19 cellular contexts compared by ENCODE assay signal in genomic region chr2:84716564-84716963, GRCh38.
DNase-seq lines count a peak whose midpoint lies in the region; ATAC-seq and TF ChIP-seq lines count a peak whose summit lies in the region.
"Had no signal": no experiment of that assay in that cellular context is flagged by ENCODE, and none has a peak within 500 bp of the region (broad histone marks: within the 10 kb centered on the region; RNA-seq: fewer than 3 reads in every experiment).

No MANE protein-coding gene starts in this region.

- intact Hi-C loops in Right ventricle myocardium inferior (cut with DNase I) = no loop called here
- intact Hi-C loops in left cardiac atrium (cut with DNase I) = no loop called here
- intact Hi-C loops in naive thymus-derived CD4-positive, alpha-beta T cell (cut with micrococcal nuclease) = loop anchor here in 1 of 2 donors (2.0 kb wide), 1 partner anchor 16 kb away; no protein-coding TSS in a partner anchor

- no peak overlapping the region for H3K56ac ChIP-seq in H9 (ENCODE audit: insufficient read length, low read depth, low read length)

- H3K23me2 ChIP-seq in H9 (ENCODE audit: insufficient read length, low read depth, low read length, poor library complexity, severe bottlenecking) = no peaks in the 10 kb centered on the region

- H2BK12ac ChIP-seq in H9 (ENCODE audit: insufficient read length, low read depth, low read length) = no peak overlapping the region

- no peaks in the 10 kb centered on the region for H3K9me3 ChIP-seq in H9 (ENCODE audit: control insufficient read depth, low read depth, low read length)
- no peaks in the 10 kb centered on the region for H3K9me3 ChIP-seq in T-helper 17 cell (ENCODE audit: control insufficient read depth, low read length, poor library complexity, severe bottlenecking)
- no peaks in the 10 kb centered on the region for H3K9me3 ChIP-seq in naive thymus-derived CD4-positive, alpha-beta T cell (ENCODE audit: control insufficient read depth in 2 of 3, low read length in 3 of 3)
- H3K9me3 ChIP-seq: HAP-1 had no signal

- H4K91ac ChIP-seq in H9 (ENCODE audit: insufficient read length, low read depth, low read length) = no peak overlapping the region

- no peak overlapping the region for H3K27ac ChIP-seq in H9 (ENCODE audit: insufficient read length, low read depth, low read length)
- H3K27ac ChIP-seq in naive thymus-derived CD4-positive, alpha-beta T cell (ENCODE audit: low read depth, low read length) = peak overlapping the region; percentile 58
- H3K27ac ChIP-seq: BLaER1 treated with 17β-estradiol and CSF1 and Interleukin-3, amounts not matched to agents 10 nM and 100 nM; SK-N-MC had no signal

- H2BK5ac ChIP-seq in H9 (ENCODE audit: insufficient read length, low read length) = no peak overlapping the region

- H4K5ac ChIP-seq in H9 (ENCODE audit: insufficient read length, low read depth, low read length) = no peak overlapping the region

- H2AFZ ChIP-seq in H9 (ENCODE audit: low read length) = no peak overlapping the region

- no peak overlapping the region for H3K14ac ChIP-seq in H9 (ENCODE audit: insufficient read depth, low read length)

- no peak overlapping the region for H2BK15ac ChIP-seq in H9 (ENCODE audit: low read depth, low read length)

- no peaks in the 10 kb centered on the region for H3K79me2 ChIP-seq in H9 (ENCODE audit: insufficient read depth, low read length)

- H3K27ac Mint-ChIP-seq in H9 (peak overlapping the region in 1 of 3 experiments; percentile 36; a peak in 2 of 7 replicates), T-helper 17 cell (peak overlapping the region; percentile 8)
- peak overlapping the region in 8 of 9 donors; percentile 82 to 98 (median 88) for H3K27ac Mint-ChIP-seq in naive thymus-derived CD4-positive, alpha-beta T cell

- H2AK5ac ChIP-seq in H9 (ENCODE audit: insufficient read length, low read length) = no peak overlapping the region

- DNase-seq in Right ventricle myocardium inferior (ENCODE audit: missing footprints) (no peak), left cardiac atrium (no peak), H9 (no peak), T-helper 17 cell (no peak), activated gamma-delta T cell treated with Interleukin-2 at 50 U/mL for 16 hours (no peak), T-helper 1 cell (no peak)
- DNase-seq in naive thymus-derived CD4-positive, alpha-beta T cell = no peak
- DNase-seq: DMS79 treated with DMSO at 0.1 percent for 48 hours; MM.1S; NCI-H1092; NCI-H1436 treated with DMSO at 0.1 percent for 48 hours; NCI-H2029 treated with DMSO at 0.1 percent for 48 hours; NCI-H2171; NCI-H69; NK-92 treated with Interleukin-12 subunit alpha and Interleukin-12 subunit beta, amount 100 ng/mL, for 24 hours; SHP77 had no signal

- no peaks in the 10 kb centered on the region for H3K36me3 ChIP-seq in naive thymus-derived CD4-positive, alpha-beta T cell (ENCODE audit: control insufficient read depth in 2 of 3, insufficient read depth in 3 of 3, low read length in 3 of 3)
- H3K36me3 ChIP-seq: BLaER1 treated with 17β-estradiol and CSF1 and Interleukin-3, amounts not matched to agents 10 nM and 100 nM; HAP-1 had no signal

- no peak overlapping the region for H2BK20ac ChIP-seq in H9 (ENCODE audit: low read depth, low read length, poor library complexity, severe bottlenecking)

- no peaks in the 10 kb centered on the region for H4K20me1 ChIP-seq in H9 (ENCODE audit: control insufficient read depth, insufficient read depth, insufficient read length)
- H4K20me1 ChIP-seq: BLaER1 treated with 17β-estradiol and CSF1 and Interleukin-3, amounts not matched to agents 10 nM and 100 nM had no signal

- CTCF ChIA-PET in naive thymus-derived CD4-positive, alpha-beta T cell (lab: Charles Lee) = interaction anchor here (0.8 to 1.6 kb wide), 4 partner anchors 25 to 210 kb away, joined by 3 read pairs; no protein-coding TSS in a partner anchor

- ATAC-seq in Right ventricle myocardium inferior = peak; percentile 73
- ATAC-seq in left cardiac atrium = no peak
- no peak for ATAC-seq in T-helper 17 cell
- ATAC-seq in naive thymus-derived CD4-positive, alpha-beta T cell = peak; percentile 14

- peaks cover 1% of the 10 kb centered on the region; the same call in 1 of the 2 replicates for H3K27me3 Mint-ChIP-seq in H9 (ENCODE audit: low read depth)
- no peaks in the 10 kb centered on the region for H3K27me3 Mint-ChIP-seq in T-helper 17 cell
- no peaks in the 10 kb centered on the region for H3K27me3 Mint-ChIP-seq in naive thymus-derived CD4-positive, alpha-beta T cell

- H3K79me1 ChIP-seq in H9 (ENCODE audit: insufficient read depth, low read depth, low read length, poor library complexity, severe bottlenecking) = no peaks in the 10 kb centered on the region

- no peak overlapping the region for H4K8ac ChIP-seq in H9 (replicated peaks; ENCODE audit: insufficient read length, low read depth, low read length)

- no peak overlapping the region for H3K23ac ChIP-seq in H9 (ENCODE audit: insufficient read length, low read depth, low read length)

- no CpG with 5 or more reads among the region's 2 CpGs for WGBS in H9 (ENCODE audit: extremely low coverage, insufficient read length, low lambda C conversion rate)

- H2BK120ac ChIP-seq in H9 (ENCODE audit: low read depth, low read length, poor library complexity, severe bottlenecking) = no peak overlapping the region

- no peak overlapping the region for H3K4me3 ChIP-seq in naive thymus-derived CD4-positive, alpha-beta T cell (ENCODE audit: low read length)
- H3K4me3 ChIP-seq: BLaER1 treated with 17β-estradiol and CSF1 and Interleukin-3, amounts not matched to agents 10 nM and 100 nM; HAP-1; SK-N-MC had no signal

- H3K9me3 Mint-ChIP-seq in H9 = no peaks in the 10 kb centered on the region
- H3K9me3 Mint-ChIP-seq in naive thymus-derived CD4-positive, alpha-beta T cell = peaks cover 0 to 6% (median 0%) of the 10 kb centered on the region in 11 donors

- H3K4me1 Mint-ChIP-seq in H9 (no peaks in the 10 kb centered on the region), T-helper 17 cell (peaks cover 6% of the 10 kb centered on the region)
- peaks cover 11 to 69% (median 55%) of the 10 kb centered on the region in 7 donors for H3K4me1 Mint-ChIP-seq in naive thymus-derived CD4-positive, alpha-beta T cell

- H3K18ac ChIP-seq in H9 (ENCODE audit: insufficient read length, low read depth, low read length) = no peak overlapping the region

- no peaks in the 10 kb centered on the region for H3K27me3 ChIP-seq in H9 (ENCODE audit: insufficient read depth, low read length)
- no peaks in the 10 kb centered on the region for H3K27me3 ChIP-seq in naive thymus-derived CD4-positive, alpha-beta T cell (ENCODE audit: control insufficient read depth in 2 of 2, insufficient read depth in 2 of 2, low read length in 2 of 2)
- H3K27me3 ChIP-seq: BLaER1 treated with 17β-estradiol and CSF1 and Interleukin-3, amounts not matched to agents 10 nM and 100 nM had no signal

- H3T11ph ChIP-seq in H9 (ENCODE audit: low read length) = no peak overlapping the region

- H3K4me3 Mint-ChIP-seq in H9 = no peak overlapping the region
- no peak overlapping the region for H3K4me3 Mint-ChIP-seq in T-helper 17 cell
- peak overlapping the region in 8 of 10 donors; percentile 8 to 80 (median 64) for H3K4me3 Mint-ChIP-seq in naive thymus-derived CD4-positive, alpha-beta T cell

- H3K4me1 ChIP-seq in H9 (ENCODE audit: insufficient read depth, low read length) = no peaks in the 10 kb centered on the region
- peaks cover 0 to 19% of the 10 kb centered on the region in 2 donors for H3K4me1 ChIP-seq in naive thymus-derived CD4-positive, alpha-beta T cell (ENCODE audit: control insufficient read depth in 2 of 2, insufficient read depth in 2 of 2, low read length in 2 of 2)
- H3K4me1 ChIP-seq: HAP-1 had no signal

- H3K4me2 ChIP-seq in H9 (ENCODE audit: insufficient read depth, insufficient read length, low read length) = no peak overlapping the region
- H3K4me2 ChIP-seq: BLaER1 treated with 17β-estradiol and CSF1 and Interleukin-3, amounts not matched to agents 10 nM and 100 nM had no signal

- no peak for TF ChIP-seq CTCF in H9 (conservative IDR thresholded peaks at IDR 0.05)

- POLR2A ChIA-PET in naive thymus-derived CD4-positive, alpha-beta T cell (lab: Charles Lee) = interaction anchor here (0.9 to 1.2 kb wide), 4 partner anchors 9 to 62 kb away, joined by 3 to 5 read pairs (median 4); no protein-coding TSS in a partner anchor

- H3K9ac ChIP-seq in H9 (ENCODE audit: extremely low read depth, insufficient read length, low read length) = peak overlapping the region; percentile 11
- H3K9ac ChIP-seq: BLaER1 treated with 17β-estradiol and CSF1 and Interleukin-3, amounts not matched to agents 10 nM and 100 nM had no signal

- H3K36me3 Mint-ChIP-seq in H9 (ENCODE audit: insufficient read depth in 1 of 3, low read depth in 3 of 3) = no peaks in the 10 kb centered on the region
- H3K36me3 Mint-ChIP-seq in T-helper 17 cell (ENCODE audit: low read depth) = no peaks in the 10 kb centered on the region
- peaks cover 0 to 3% (median 0%) of the 10 kb centered on the region in 5 donors for H3K36me3 Mint-ChIP-seq in naive thymus-derived CD4-positive, alpha-beta T cell

- no peak overlapping the region for H3K4ac ChIP-seq in H9 (ENCODE audit: low read depth, low read length)

Comparison
In these comparisons a context has a peak if more than half of its experiments do, and no peak if none do; other contexts are left out.
1. ATAC-seq: peak in Right ventricle myocardium inferior (single experiment) and naive thymus-derived CD4-positive, alpha-beta T cell (single experiment); none in left cardiac atrium (0 of 2) and T-helper 17 cell (single experiment).
2. H3K4me3 Mint-ChIP-seq: peak in naive thymus-derived CD4-positive, alpha-beta T cell (8 of 10); none in H9 (0 of 2) and T-helper 17 cell (single experiment).